10 cellular contexts compared by ENCODE assay signal in the genomic region with DNA sequence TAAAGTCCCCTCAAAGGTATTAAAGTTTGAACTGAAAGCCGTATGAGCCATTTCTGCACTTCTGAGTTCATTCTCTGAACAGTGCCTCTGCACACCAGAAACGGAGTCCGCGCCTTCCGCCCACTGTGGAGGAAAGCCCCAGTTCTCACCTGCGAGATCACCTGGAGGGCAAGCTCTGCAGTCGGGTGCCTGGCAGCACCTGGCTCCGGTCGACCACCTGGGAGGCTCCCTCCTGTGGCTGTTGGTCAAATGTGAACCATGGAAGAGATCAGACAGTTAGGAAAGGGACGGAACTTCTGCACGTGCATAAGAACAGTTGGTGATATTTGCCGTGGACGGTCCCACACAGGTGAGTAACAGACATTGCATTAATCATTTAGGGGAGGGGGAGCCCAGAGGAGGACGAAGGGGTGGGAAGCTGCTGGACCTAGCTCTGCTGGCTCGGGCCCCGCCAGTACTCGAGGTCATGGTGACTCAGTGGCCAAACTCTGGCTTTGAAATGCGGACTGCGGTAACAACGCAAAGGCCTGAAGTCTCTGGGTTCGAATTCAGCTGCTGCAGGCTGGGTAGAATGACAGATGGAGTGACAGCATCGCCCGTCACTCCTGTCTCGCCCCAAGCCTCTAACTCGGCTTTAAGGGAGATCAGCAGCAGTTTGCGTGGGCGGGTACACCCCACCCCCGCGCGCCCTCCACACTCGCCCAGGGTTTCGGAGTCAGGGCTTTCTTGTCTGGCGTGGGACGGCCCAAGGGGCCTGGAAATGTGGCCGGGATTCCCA. TPM values are rescaled to one million over a fixed set of nuclear protein-coding genes. Genes with fewer than 3 reads are reported as not detected.
DNase-seq lines count a peak whose midpoint lies in the region; ATAC-seq and TF ChIP-seq lines count a peak whose summit lies in the region.
"Had no signal": no experiment of that assay in that cellular context is flagged by ENCODE, and none has a peak within 500 bp of the region (broad histone marks: within the 10 kb centered on the region; RNA-seq: fewer than 3 reads in every experiment).

No MANE protein-coding gene starts in this region.

- CTCF ChIA-PET in activated B cell treated with CpG ODN at 0.5 μM for 24 hours (lab: Charles Lee), result no interaction called here

- H3K27me3 ChIP-seq in right cardiac atrium (ENCODE audit: control insufficient read depth, insufficient read depth), result no peaks in the 10 kb centered on the region
- no peaks in the 10 kb centered on the region for H3K27me3 ChIP-seq in prostate gland (replicated peaks; ENCODE audit: insufficient read depth)

- H3K9me3 ChIP-seq in right cardiac atrium (ENCODE audit: control insufficient read depth, low read length) (no peaks in the 10 kb centered on the region), prostate gland (no peaks in the 10 kb centered on the region)
- H3K9me3 ChIP-seq: gastrocnemius medialis had no signal

- H3K27ac Mint-ChIP-seq in activated B cell treated with CpG ODN at 0.5 μM for 24 hours, result no peak overlapping the region
- no peak overlapping the region for H3K27ac Mint-ChIP-seq in memory B cell

- H3K4me1 Mint-ChIP-seq in activated B cell treated with CpG ODN at 0.5 μM for 24 hours, result peaks cover 12% of the 10 kb centered on the region
- H3K4me1 Mint-ChIP-seq in memory B cell, result no peaks in the 10 kb centered on the region

- no peak overlapping the region for H3K4me3 ChIP-seq in right cardiac atrium (ENCODE audit: low read length)
- H3K4me3 ChIP-seq in prostate gland, result no peak overlapping the region

- no peak for TF ChIP-seq POLR2A in prostate gland (IDR thresholded peaks at IDR 0.05)

- WGBS in right cardiac atrium, result 43% methylated on average over 35 of the region's 35 CpGs
- 43% methylated on average over 31 of the region's 35 CpGs for WGBS in prostate gland

- H3K4me3 Mint-ChIP-seq in activated B cell treated with CpG ODN at 0.5 μM for 24 hours (peak overlapping the region; percentile 45), memory B cell (peak overlapping the region; percentile 27)

- TF ChIP-seq CTCF in activated B cell treated with CpG ODN at 0.5 μM for 24 hours (IDR thresholded peaks at IDR 0.05), result no peak
- no peak for TF ChIP-seq CTCF in prostate gland (IDR thresholded peaks at IDR 0.05)

- no peak for ATAC-seq in right cardiac atrium
- no peak for ATAC-seq in activated B cell treated with CpG ODN at 0.5 μM for 24 hours (ENCODE audit: low read depth)
- no peak for ATAC-seq in memory B cell (ENCODE audit: low read depth)
- ATAC-seq in HG02938 (IDR thresholded peaks at IDR 0.05; ENCODE audit: unreplicated experiment), result no peak
- ATAC-seq: SK-N-SH treated with all-trans-retinoic acid at 6 μM for 48 hours had no signal

- DNase-seq in right cardiac atrium, result peak in 2 of 3 donors; percentile 7 to 54
- DNase-seq in cardiac septum (ENCODE audit: low spot score), result no peak
- no peak for DNase-seq in activated B cell treated with CpG ODN at 0.5 μM for 24 hours
- DNase-seq in memory B cell (ENCODE audit: low spot score in 2 of 2), result no peak
- DNase-seq in HT-29 (ENCODE audit: low spot score), result no peak
- DNase-seq in prostate gland (ENCODE audit: low spot score), result no peak
- DNase-seq: gastrocnemius medialis had no signal

- H3K4me1 ChIP-seq in right cardiac atrium (ENCODE audit: control insufficient read depth, insufficient read depth, low read length), result no peaks in the 10 kb centered on the region
- H3K4me1 ChIP-seq in prostate gland (replicated peaks), result peaks cover 19% of the 10 kb centered on the region

- POLR2A ChIA-PET in activated B cell treated with CpG ODN at 0.5 μM for 24 hours (lab: Charles Lee), result no interaction called here

- H3K27me3 Mint-ChIP-seq in activated B cell treated with CpG ODN at 0.5 μM for 24 hours (peaks cover 42% of the 10 kb centered on the region), memory B cell (peaks cover 29% of the 10 kb centered on the region)

- H3K27ac ChIP-seq in right cardiac atrium (ENCODE audit: low read length) (no peak overlapping the region), prostate gland (no peak overlapping the region)
- H3K27ac ChIP-seq: C4-2B, gastrocnemius medialis had no signal

- H3K9me3 Mint-ChIP-seq in activated B cell treated with CpG ODN at 0.5 μM for 24 hours (no peaks in the 10 kb centered on the region), memory B cell (no peaks in the 10 kb centered on the region)

- H3K36me3 Mint-ChIP-seq in activated B cell treated with CpG ODN at 0.5 μM for 24 hours (ENCODE audit: low read depth), result no peaks in the 10 kb centered on the region
- H3K36me3 Mint-ChIP-seq in memory B cell, result peaks cover 3% of the 10 kb centered on the region

- intact Hi-C loops in right cardiac atrium (cut with DNase I) (no loop called here), cardiac septum (cut with DNase I) (no loop called here), activated B cell treated with CpG ODN at 0.5 μM for 24 hours (cut with micrococcal nuclease) (no loop called here), prostate gland (cut with DNase I) (no loop called here)

- no peaks in the 10 kb centered on the region for H3K36me3 ChIP-seq in prostate gland
- H3K36me3 ChIP-seq: gastrocnemius medialis had no signal

RNA-seq across cellular contexts. Expression of a gene that starts 1.7 kb away (rescaled TPM):
- total RNA-seq in right cardiac atrium, result 10 to 100 TPM in 1 of 4 donors, 1 to 10 TPM in 3; 1.9 to 13.8 (median 5.6) TPM
- 11.0 TPM for polyA plus RNA-seq in right cardiac atrium
- total RNA-seq in cardiac septum, result 55.4 TPM
- 0.53 and 0.78 TPM in 2 replicates for total RNA-seq in activated B cell treated with CpG ODN at 0.5 μM for 24 hours
- total RNA-seq in HT-29 (2014; rRNA removed; shearing (Covaris generic)), result 0.05 TPM in 1 of 2 replicates, not detected in the other
- 10 to 100 TPM in 1 of 2 donors, 1 to 10 TPM in 1; 4.1 to 22.6 TPM for total RNA-seq in prostate gland

Comparison
In these comparisons a context has a peak if more than half of its experiments do, and no peak if none do; other contexts are left out.
1. DNase-seq: peak in right cardiac atrium (2 of 3); none in cardiac septum (single experiment), activated B cell treated with CpG ODN at 0.5 μM for 24 hours (single experiment), memory B cell (0 of 2), HT-29 (single experiment) and prostate gland (single experiment).